Comparison of ENCODE assay signal across 10 cellular contexts in the genomic region with DNA sequence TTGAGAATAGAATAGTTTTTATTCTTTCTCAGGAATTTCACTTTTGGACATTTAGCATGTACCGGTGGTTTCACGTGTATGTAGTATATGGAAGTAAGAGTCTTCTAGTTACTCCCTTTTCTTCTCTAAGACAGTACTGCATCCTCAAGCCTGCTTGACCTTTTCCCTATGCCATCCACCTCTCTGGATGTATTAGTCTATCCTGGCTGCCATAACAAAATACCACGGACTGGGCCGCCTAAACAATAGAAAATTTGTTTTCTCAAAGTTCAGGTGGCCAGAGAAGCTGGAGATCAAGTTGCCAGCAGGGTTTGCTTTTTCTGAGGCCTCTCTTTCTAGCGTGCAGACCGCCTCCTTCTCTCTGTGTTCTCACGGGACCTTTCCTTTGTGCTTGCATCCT. TPM values are rescaled to one million over a fixed set of nuclear protein-coding genes. Genes with fewer than 3 reads are reported as not detected.
DNase-seq lines count a peak whose midpoint lies in the region; ATAC-seq and TF ChIP-seq lines count a peak whose summit lies in the region.
"Had no signal": no experiment of that assay in that cellular context is flagged by ENCODE, and none has a peak within 500 bp of the region (broad histone marks: within the 10 kb centered on the region; RNA-seq: fewer than 3 reads in every experiment).

No MANE protein-coding gene starts in this region.

- H3K4me1 ChIP-seq in heart right ventricle (peaks cover 0 to 37% (median 33%) of the 10 kb centered on the region in 9 donors), right cardiac atrium (ENCODE audit: control insufficient read depth, insufficient read depth, low read length) (peaks cover 3% of the 10 kb centered on the region)

- TF ChIP-seq CTCF in heart right ventricle (IDR thresholded peaks at IDR 0.05) = no peak
- TF ChIP-seq CTCF in type B pancreatic cell (conservative IDR thresholded peaks at IDR 0.05) = no peak
- no peak for TF ChIP-seq CTCF in chondrocyte (IDR thresholded peaks at IDR 0.05)

- H3K27me3 ChIP-seq in heart right ventricle = no peaks in the 10 kb centered on the region
- H3K27me3 ChIP-seq in right cardiac atrium (ENCODE audit: control insufficient read depth, insufficient read depth) = no peaks in the 10 kb centered on the region

- no peak for DNase-seq in heart right ventricle
- DNase-seq in right cardiac atrium = no peak
- DNase-seq in central memory CD8-positive, alpha-beta T cell (ENCODE audit: low spot score in 2 of 2) = no peak
- DNase-seq in type B pancreatic cell (ENCODE audit: extremely low spot score, unreplicated experiment) = no peak
- no peak for DNase-seq in kidney glomerular epithelial cell (lab: John Stamatoyannopoulos, UW)
- DNase-seq in chondrocyte (ENCODE audit: low spot score) = no peak
- DNase-seq: effector CD8-positive, alpha-beta T cell had no signal

- H3K9me3 ChIP-seq in heart right ventricle (no peaks in the 10 kb centered on the region), right cardiac atrium (ENCODE audit: control insufficient read depth, low read length) (no peaks in the 10 kb centered on the region), KOPT-K1 (ENCODE audit: insufficient read depth, low read length, poor library complexity, severe bottlenecking) (peaks cover 4% of the 10 kb centered on the region)
- H3K9me3 ChIP-seq: BE2C had no signal

- WGBS in heart right ventricle, 2 donors = 72 to 78% methylated on average over 7 of the region's 7 CpGs
- WGBS in right cardiac atrium = 88% methylated on average over 7 of the region's 7 CpGs

- H3K4me3 ChIP-seq in heart right ventricle (peak overlapping the region in 6 of 10 donors; percentile 80 to 97 (median 90)), right cardiac atrium (ENCODE audit: low read length) (no peak overlapping the region)

- peak overlapping the region in 9 of 10 donors; percentile 4 to 99 (median 93) for H3K27ac ChIP-seq in heart right ventricle
- no peak overlapping the region for H3K27ac ChIP-seq in right cardiac atrium (ENCODE audit: low read length)
- peak overlapping the region; percentile 91 for H3K27ac ChIP-seq in KOPT-K1 (ENCODE audit: low read depth, low read length, poor library complexity, severe bottlenecking)

- peaks cover 0 to 17% (median 0%) of the 10 kb centered on the region in 9 donors for H3K36me3 ChIP-seq in heart right ventricle
- H3K36me3 ChIP-seq in KOPT-K1 (ENCODE audit: insufficient read depth, low read length) = peaks cover 20% of the 10 kb centered on the region
- H3K36me3 ChIP-seq: BE2C had no signal

- intact Hi-C loops in heart right ventricle (cut with DNase I) = no loop called here
- intact Hi-C loops in right cardiac atrium (cut with DNase I) = no loop called here

- no peaks in the 10 kb centered on the region for H3K27me3 Mint-ChIP-seq in central memory CD8-positive, alpha-beta T cell
- H3K27me3 Mint-ChIP-seq in type B pancreatic cell = peaks cover 20% of the 10 kb centered on the region
- H3K27me3 Mint-ChIP-seq in chondrocyte (ENCODE audit: low read depth) = peaks cover 7% of the 10 kb centered on the region

- peak overlapping the region; percentile 91 for H3K4me3 Mint-ChIP-seq in central memory CD8-positive, alpha-beta T cell
- H3K4me3 Mint-ChIP-seq in type B pancreatic cell = peak overlapping the region; percentile 63
- H3K4me3 Mint-ChIP-seq in chondrocyte (ENCODE audit: unreplicated experiment) = no peak overlapping the region

- peaks cover 5% of the 10 kb centered on the region for H3K36me3 Mint-ChIP-seq in central memory CD8-positive, alpha-beta T cell (ENCODE audit: insufficient read depth)
- H3K36me3 Mint-ChIP-seq in type B pancreatic cell = peaks cover 6% of the 10 kb centered on the region
- no peaks in the 10 kb centered on the region for H3K36me3 Mint-ChIP-seq in chondrocyte (ENCODE audit: low read depth)

- no peaks in the 10 kb centered on the region for H3K9me3 Mint-ChIP-seq in central memory CD8-positive, alpha-beta T cell
- no peaks in the 10 kb centered on the region for H3K9me3 Mint-ChIP-seq in type B pancreatic cell
- H3K9me3 Mint-ChIP-seq in chondrocyte (ENCODE audit: low read depth) = no peaks in the 10 kb centered on the region

- ATAC-seq in heart right ventricle (no peak), right cardiac atrium (no peak)
- no peak for ATAC-seq in central memory CD8-positive, alpha-beta T cell (replicated peaks; ENCODE audit: extremely low read depth, poor library complexity, severe bottlenecking)

- no peak overlapping the region for H3K27ac Mint-ChIP-seq in central memory CD8-positive, alpha-beta T cell (ENCODE audit: low read depth)
- H3K27ac Mint-ChIP-seq in type B pancreatic cell = no peak overlapping the region
- no peak overlapping the region for H3K27ac Mint-ChIP-seq in chondrocyte (ENCODE audit: unreplicated experiment)

- peaks cover 28% of the 10 kb centered on the region for H3K4me1 Mint-ChIP-seq in central memory CD8-positive, alpha-beta T cell
- H3K4me1 Mint-ChIP-seq in type B pancreatic cell (ENCODE audit: unreplicated experiment) = peaks cover 6% of the 10 kb centered on the region
- peaks cover 7% of the 10 kb centered on the region for H3K4me1 Mint-ChIP-seq in chondrocyte (ENCODE audit: low read depth)

RNA-seq across cellular contexts. Expression of gene CMPK2, which starts 1.3 kb away (rescaled TPM):
- total RNA-seq in heart right ventricle (10 to 100 TPM in 2 of 10 donors, 1 to 10 TPM in 8; 3.9 to 21.4 (median 6.0) TPM), right cardiac atrium (1 to 10 TPM; 3.0 to 5.7 (median 4.3) TPM), type B pancreatic cell (ENCODE audit: low replicate concordance) (4.4 and 7.2 TPM in 2 replicates), chondrocyte (0.90 to 1.3 TPM (median 0.95 TPM) in 3 replicates)
- polyA plus RNA-seq in heart right ventricle (1 to 10 TPM; 2.4 to 2.9 TPM), right cardiac atrium (2.7 TPM)

RNA-seq across cellular contexts. Expression of gene RSAD2, which starts 10.6 kb away (rescaled TPM):
- total RNA-seq in heart right ventricle = 10 to 100 TPM in 2 of 10 donors, 1 to 10 TPM in 8; 3.9 to 16.1 (median 6.0) TPM
- polyA plus RNA-seq in heart right ventricle = 1 to 10 TPM; 1.6 to 3.4 TPM
- 1 to 10 TPM; 1.6 to 6.4 (median 5.0) TPM for total RNA-seq in right cardiac atrium
- 3.0 TPM for polyA plus RNA-seq in right cardiac atrium
- 3.3 and 3.4 TPM in 2 replicates for total RNA-seq in type B pancreatic cell (ENCODE audit: low replicate concordance)
- total RNA-seq in chondrocyte = 0.12 to 0.22 TPM in 2 of 3 replicates, not detected in the other
- total RNA-seq: IMR-90 had no signal
- polyA plus RNA-seq: IMR-90 had no signal

RNA-seq across cellular contexts. Expression of gene RNF144A, which starts 50.2 kb away (rescaled TPM):
- total RNA-seq in heart right ventricle (10 to 100 TPM in 8 of 10 donors, 1 to 10 TPM in 2; 9.2 to 19.7 (median 11.9) TPM), right cardiac atrium (10 to 100 TPM in 3 of 4 donors, 1 to 10 TPM in 1; 5.9 to 14.3 (median 10.5) TPM), type B pancreatic cell (ENCODE audit: low replicate concordance) (23.2 and 35.6 TPM in 2 replicates), chondrocyte (7.2 to 10.9 TPM (median 9.5 TPM) in 3 replicates)
- polyA plus RNA-seq in heart right ventricle (1 to 10 TPM; 3.6 to 4.9 TPM), right cardiac atrium (4.7 TPM)
